In genomic region chr3:196931828-196932587, GRCh38 we compare ENCODE assay signal across 20 cellular contexts. TPM values are rescaled to one million over a fixed set of nuclear protein-coding genes. Genes with fewer than 3 reads are reported as not detected.
DNase-seq lines count a peak whose midpoint lies in the region; ATAC-seq, FAIRE-seq and TF ChIP-seq lines count a peak whose summit lies in the region.
"Had no signal": no experiment of that assay in that cellular context is flagged by ENCODE, and none has a peak within 500 bp of the region (broad histone marks: within the 10 kb centered on the region; RNA-seq: fewer than 3 reads in every experiment).

No MANE protein-coding gene starts in this region.

- H2BK15ac ChIP-seq in mesendoderm (replicated peaks; ENCODE audit: low read depth): no peak overlapping the region

- peak; percentile 49 for FAIRE-seq in GM12878 (lab: Jason Lieb, UNC)
- FAIRE-seq: keratinocyte had no signal

- no peak for DNase-seq in GM12878 (ENCODE audit: low read depth, low spot score)
- no peak for DNase-seq in SHP77 treated with DMSO at 0.1 percent for 48 hours (lab: John Stamatoyannopoulos, UW)
- DNase-seq in NCI-H510A (lab: John Stamatoyannopoulos, UW): no peak
- DNase-seq in mesendoderm: no peak
- no peak for DNase-seq in GM13976 (ENCODE audit: low spot score)
- DNase-seq: DMS153; NCI-H1694 treated with DMSO at 0.1 percent for 48 hours; NCI-H82; nucleus accumbens; stimulated activated CD4-positive, alpha-beta T cell treated with anti-CD3 and anti-CD28 coated beads, Interleukin-4, amount 100 ng/mL, for 1 hour; stimulated activated CD8-positive, alpha-beta memory T cell treated with anti-CD3 and anti-CD28 coated beads, Interleukin-4, amount 100 ng/mL, for 48 hours; T-helper 17 cell; thyroid gland had no signal

- H3K27me3 ChIP-seq in DOHH2 (ENCODE audit: control insufficient read depth, low read length) (no peaks in the 10 kb centered on the region), GM12878 (replicated peaks in 1 of 2; ENCODE audit: control insufficient read depth in 2 of 2, insufficient read depth in 2 of 2, low read length in 1 of 2) (no peaks in the 10 kb centered on the region), mesendoderm (ENCODE audit: insufficient read depth, low read length, poor library complexity) (no peaks in the 10 kb centered on the region)
- H3K27me3 ChIP-seq: breast epithelium, thyroid gland had no signal

- ATAC-seq in GM19025 (IDR thresholded peaks at IDR 0.05; ENCODE audit: low read depth, unreplicated experiment): peak; percentile 74
- peak; percentile 60 for ATAC-seq in HG03342 (IDR thresholded peaks at IDR 0.05; ENCODE audit: unreplicated experiment)
- peak; percentile 80 for ATAC-seq in GM12878
- ATAC-seq: activated CD4-positive, CD25-positive, alpha-beta regulatory T cell treated with anti-CD3 and anti-CD28 coated beads, Interleukin-2, amount 50 U/mL, for 24 hours; activated naive CD4-positive, alpha-beta T cell treated with anti-CD3 and anti-CD28 coated beads, Interleukin-2, amount 50 U/mL, for 72 hours; T-helper 17 cell had no signal

- TF ChIP-seq RAD21 in GM12878 (IDR thresholded peaks at IDR 0.05; ENCODE audit: insufficient read depth, low read depth, low read length): no peak

- TF ChIP-seq CTCF in DOHH2 (IDR thresholded peaks at IDR 0.05; ENCODE audit: low read depth, low read length, poor library complexity, severe bottlenecking) (no peak), GM12878 (IDR thresholded peaks at IDR 0.05 in 2 of 3, conservative IDR thresholded peaks at IDR 0.05 in 1 of 3; ENCODE audit: control insufficient read depth in 2 of 3, extremely low read depth in 1 of 3, insufficient read depth in 1 of 3, low read depth in 3 of 3, low read length in 3 of 3) (no peak), GM13976 (IDR thresholded peaks at IDR 0.05; ENCODE audit: borderline replicate concordance, control extremely low read depth, extremely low read depth, insufficient read depth, missing control alignments) (no peak)

- BruUV-seq in GM12878 (replicated peaks; lab: Mats Ljungman, UMichigan): no TSS peak

- H3K4me3 ChIP-seq in DOHH2 (ENCODE audit: low read length) (no peak overlapping the region), GM12878 (no peak overlapping the region), mesendoderm (ENCODE audit: low read length) (no peak overlapping the region)
- H3K4me3 ChIP-seq: breast epithelium, thyroid gland had no signal

- H3K27ac ChIP-seq in DOHH2 (ENCODE audit: low read depth, low read length) (peak overlapping the region; percentile 19; the same call in 1 of the 2 replicates), GM12878 (ENCODE audit: control insufficient read depth, insufficient read depth) (peak overlapping the region; percentile 65), mesendoderm (ENCODE audit: low read depth, low read length) (no peak overlapping the region)
- H3K27ac ChIP-seq: breast epithelium, thyroid gland had no signal

- no peak overlapping the region for H4K8ac ChIP-seq in mesendoderm (ENCODE audit: low read depth, low read length)

- H3K79me2 ChIP-seq in DOHH2 (ENCODE audit: control insufficient read depth, low read length) (peaks cover 1% of the 10 kb centered on the region; the same call in 1 of the 2 replicates), GM12878 (ENCODE audit: control insufficient read depth, insufficient read depth, low read length) (no peaks in the 10 kb centered on the region), mesendoderm (ENCODE audit: control insufficient read depth, insufficient read depth, low read length) (no peaks in the 10 kb centered on the region)

- RAD21 ChIA-PET in GM12878 (lab: Charles Lee; ENCODE audit: unreplicated experiment): interaction anchor here (2.2 kb wide), 1 partner anchor 10 kb away, joined by 11 read pairs; the partner anchor contains the start of gene NCBP2

- H3K36me3 ChIP-seq in DOHH2 (ENCODE audit: control insufficient read depth, low read length) (peaks cover 75% of the 10 kb centered on the region), GM12878 (ENCODE audit: control insufficient read depth in 2 of 2, insufficient read depth in 2 of 2, low read length in 1 of 2) (peaks cover 14 to 19% of the 10 kb centered on the region in 2 experiments), mesendoderm (ENCODE audit: control insufficient read depth, insufficient read depth, low read length) (peaks cover 7% of the 10 kb centered on the region)

- TF ChIP-seq POLR2A in GM12878 (IDR thresholded peaks at IDR 0.05; ENCODE audit: low read depth, low read length): no peak

- no peaks in the 10 kb centered on the region for H3K79me1 ChIP-seq in mesendoderm (ENCODE audit: low read length)

- H3K4me1 ChIP-seq in DOHH2 (ENCODE audit: control insufficient read depth, low read length) (peaks cover 24% of the 10 kb centered on the region), GM12878 (ENCODE audit: control insufficient read depth, insufficient read depth, low read length) (peaks cover 17% of the 10 kb centered on the region; the same call in 1 of the 2 replicates), mesendoderm (ENCODE audit: control insufficient read depth, low read depth, low read length) (no peaks in the 10 kb centered on the region)
- H3K4me1 ChIP-seq: breast epithelium, thyroid gland had no signal

- H3K4me2 ChIP-seq in DOHH2 (ENCODE audit: low read length) (peak overlapping the region; percentile 44), GM12878 (ENCODE audit: control insufficient read depth, insufficient read depth) (peak overlapping the region; percentile 50), mesendoderm (ENCODE audit: low read length) (no peak overlapping the region)

- no peak overlapping the region for H3K4ac ChIP-seq in mesendoderm (ENCODE audit: low read depth, low read length)

- peak in 1 of 2 experiments; percentile 44; a peak in 1 of 4 replicates for TF ChIP-seq EP300 in GM12878 (IDR thresholded peaks at IDR 0.05; ENCODE audit: borderline replicate concordance in 1 of 2, control insufficient read depth in 1 of 2, low read depth in 2 of 2, low read length in 2 of 2)

- H4K5ac ChIP-seq in mesendoderm (ENCODE audit: low read length): no peak overlapping the region

- H2AK5ac ChIP-seq in mesendoderm (ENCODE audit: low read length): no peak overlapping the region

- H3K9me3 ChIP-seq in DOHH2 (ENCODE audit: control insufficient read depth, insufficient read depth, low read length) (no peaks in the 10 kb centered on the region), GM12878 (replicated peaks; ENCODE audit: control insufficient read depth, insufficient read depth, low read length) (no peaks in the 10 kb centered on the region)
- H3K9me3 ChIP-seq: breast epithelium, thyroid gland had no signal

- no peak overlapping the region for H3K18ac ChIP-seq in mesendoderm (ENCODE audit: low read length)

- H4K20me1 ChIP-seq in DOHH2 (ENCODE audit: control insufficient read depth, insufficient read depth, low read depth, low read length) (no peaks in the 10 kb centered on the region), GM12878 (ENCODE audit: control insufficient read depth, insufficient read depth) (no peaks in the 10 kb centered on the region)

- CTCF ChIA-PET in GM12878 (lab: Yijun Ruan, JAX): interaction anchor here (0.7 to 5.2 kb wide), 2 partner anchors 10 to 96 kb away, joined by 3 to 24 read pairs; partner anchors contain the start of gene NCBP2

- H3K56ac ChIP-seq in mesendoderm (ENCODE audit: low read length): no peak overlapping the region

- POLR2A ChIA-PET in GM12878 (lab: Charles Lee): interaction anchor here (0.6 to 3.5 kb wide), 3 partner anchors 9 to 420 kb away, joined by 3 to 34 read pairs (median 11); partner anchors contain the start of genes NCBP2 and SENP5

- WGBS in GM12878 (ENCODE audit: insufficient coverage, insufficient replicate concordance, low lambda C conversion rate, missing lambda C conversion rate): 16% methylated on average over 12 of the region's 12 CpGs
- WGBS in mesendoderm (ENCODE audit: extremely low coverage, insufficient coverage, low lambda C conversion rate): no CpG with 5 or more reads among the region's 12 CpGs

- H2AFZ ChIP-seq in GM12878 (ENCODE audit: control insufficient read depth, low read depth, low read length): 0 out of 2 replicates have a peak overlapping the region, but pooled peaks have one; percentile 0

- H3K9ac ChIP-seq in GM12878 (ENCODE audit: control insufficient read depth, insufficient read depth, low read length) (no peak overlapping the region), mesendoderm (ENCODE audit: low read length) (no peak overlapping the region)

- SMC1A ChIA-PET in GM12878 (lab: Charles Lee; ENCODE audit: uncharacterized antibody, unreplicated experiment): interaction anchor here (1.1 to 4.9 kb wide), 6 partner anchors 8 to 255 kb away, joined by 3 to 38 read pairs (median 4); partner anchors contain the start of gene NCBP2

- H3K23ac ChIP-seq in mesendoderm (ENCODE audit: low read length): no peak overlapping the region

- intact Hi-C loops in GM12878 (cut with micrococcal nuclease; ENCODE audit: unreplicated experiment): no loop called here

- in situ Hi-C loops in GM12878 (cut with MboI) (no loop called here), GM13976 (cut with MboI; ENCODE audit: low sequenced_read_pairs, unreplicated experiment) (no loop called here)

- no peak overlapping the region for H2BK5ac ChIP-seq in mesendoderm (ENCODE audit: low read length)

- no peaks in the 10 kb centered on the region for H3K9me2 ChIP-seq in DOHH2 (replicated peaks; ENCODE audit: control insufficient read depth, low read length)

- H2BK120ac ChIP-seq in mesendoderm (ENCODE audit: low read depth, low read length): no peak overlapping the region

- peaks cover 7% of the 10 kb centered on the region; the same call in 1 of the 2 replicates for H3F3A ChIP-seq in DOHH2 (ENCODE audit: control insufficient read depth, insufficient read depth)

RNA-seq across cellular contexts. Expression of gene NCBP2, which starts 10.3 kb away (rescaled TPM):
- total RNA-seq in GM12878 (2013; cell fraction: nucleolus; rRNA removed): 85.5 and 95.3 TPM in 2 replicates
- total RNA-seq in GM12878 (2014; rRNA removed) (59.6 and 66.0 TPM in 2 replicates), GM12878 (2014; rRNA removed; fragmentation: Illumina TruSeq; extraction: Trizol) (80.1 and 81.4 TPM in 2 replicates), GM12878 (2021) (70.5 and 75.8 TPM in 2 replicates)
- 75.2 TPM for polyA plus RNA-seq in GM12878 (2011; ENCODE audit: low read depth)
- polyA plus RNA-seq in GM12878 (2011; rRNA removed) (111 and 136 TPM in 2 replicates), GM12878 (2014; fragmentation: Illumina TruSeq; extraction: Trizol) (108 and 117 TPM in 2 replicates), GM12878 (2014; fragmentation: Nextera tagmentation; extraction: Ambion mirVana) (10 to 100 TPM; 66.6 to 94.1 TPM), GM12878 (2014; rRNA removed) (92.0 and 98.7 TPM in 2 replicates), GM12878 (2016; fragmentation: Nextera tagmentation; extraction: Ambion mirVana) (100 to 1,000 TPM; 128 to 136 TPM)
- polyA plus RNA-seq in GM12878 (2011; cell fraction: cytosol; rRNA removed): 59.4 and 61.2 TPM in 2 replicates
- polyA plus RNA-seq in GM12878 (2011; cell fraction: nucleus; rRNA removed): 56.3 and 67.5 TPM in 2 replicates
- polyA plus RNA-seq in GM12878 (2012): 87.9 and 97.2 TPM in 2 replicates
- 36.1 and 58.9 TPM in 2 replicates for polyA minus RNA-seq in GM12878 (2011; rRNA and poly(A)+ RNA removed)
- 19.6 and 20.0 TPM in 2 replicates for polyA minus RNA-seq in GM12878 (2011; cell fraction: cytosol; rRNA and poly(A)+ RNA removed)
- 25.4 and 29.8 TPM in 2 replicates for polyA minus RNA-seq in GM12878 (2011; cell fraction: nucleus; rRNA and poly(A)+ RNA removed)
- polyA plus RNA-seq in mesendoderm (2013, experiment 1 of 2): 66.1 TPM
- polyA plus RNA-seq in mesendoderm (2013, experiment 2 of 2): 65.5 TPM

RNA-seq across cellular contexts. Expression of gene PIGZ, which starts 36.6 kb away (rescaled TPM):
- 5.9 and 7.0 TPM in 2 replicates for total RNA-seq in GM12878 (2013; cell fraction: nucleolus; rRNA removed)
- 0.54 and 0.85 TPM in 2 replicates for total RNA-seq in GM12878 (2014; rRNA removed)
- total RNA-seq in GM12878 (2014; rRNA removed; fragmentation: Illumina TruSeq; extraction: Trizol): 0.31 and 0.69 TPM in 2 replicates
- 0.90 and 1.2 TPM in 2 replicates for total RNA-seq in GM12878 (2021)
- 1.5 TPM for polyA plus RNA-seq in GM12878 (2011; ENCODE audit: low read depth)
- polyA plus RNA-seq in GM12878 (2011; rRNA removed): 0.29 and 0.42 TPM in 2 replicates
- polyA plus RNA-seq in GM12878 (2011; cell fraction: cytosol; rRNA removed): 0.32 and 0.45 TPM in 2 replicates
- polyA plus RNA-seq in GM12878 (2011; cell fraction: nucleus; rRNA removed): 0.69 and 1.4 TPM in 2 replicates
- polyA plus RNA-seq in GM12878 (2012): 2.7 and 3.0 TPM in 2 replicates
- 0.44 and 0.88 TPM in 2 replicates for polyA plus RNA-seq in GM12878 (2014; fragmentation: Illumina TruSeq; extraction: Trizol)
- under 1 TPM; 0.06 to 0.42 TPM for polyA plus RNA-seq in GM12878 (2014; fragmentation: Nextera tagmentation; extraction: Ambion mirVana)
- polyA plus RNA-seq in GM12878 (2014; rRNA removed): 1.1 TPM in 2 replicates
- under 1 TPM; 0.44 to 1.00 TPM for polyA plus RNA-seq in GM12878 (2016; fragmentation: Nextera tagmentation; extraction: Ambion mirVana)
- 0.10 and 0.29 TPM in 2 replicates for polyA minus RNA-seq in GM12878 (2011; rRNA and poly(A)+ RNA removed)
- 0.42 TPM in 1 of 2 replicates, not detected in the other for polyA minus RNA-seq in GM12878 (2011; cell fraction: cytosol; rRNA and poly(A)+ RNA removed)
- polyA minus RNA-seq in GM12878 (2011; cell fraction: nucleus; rRNA and poly(A)+ RNA removed): 0.12 and 0.19 TPM in 2 replicates
- 0.03 TPM for polyA plus RNA-seq in mesendoderm (2013, experiment 1 of 2)
- polyA plus RNA-seq in mesendoderm (2013, experiment 2 of 2): 0.01 TPM
